1 cellular context compared by ENCODE assay signal in the genomic region with DNA sequence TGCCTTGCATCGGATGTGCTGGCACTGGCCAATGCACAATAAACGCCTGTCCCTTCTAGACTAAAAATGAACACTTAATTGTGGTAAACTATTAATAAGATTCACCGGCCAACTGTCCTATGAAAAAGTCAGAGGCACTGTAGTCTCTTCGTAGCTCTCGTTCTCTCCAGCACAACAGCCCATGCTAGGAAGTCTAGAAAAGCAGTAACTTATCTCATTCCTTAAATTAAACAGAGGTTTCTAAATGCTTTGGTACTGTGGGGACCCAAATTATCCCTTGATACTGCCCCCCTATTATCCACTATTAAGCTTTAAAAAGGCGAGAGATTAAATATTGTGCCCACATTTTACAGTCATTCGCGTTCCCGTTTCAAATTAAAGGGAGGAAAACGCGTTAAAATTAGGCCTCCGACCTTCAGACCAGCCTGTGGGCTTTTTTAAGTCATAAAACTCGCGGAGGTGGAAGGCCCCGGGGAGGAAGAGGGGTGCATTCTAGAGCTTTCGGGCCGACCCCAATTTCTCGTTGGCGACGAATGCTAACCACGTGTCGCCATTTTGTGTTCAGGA.
TF ChIP-seq lines count a peak whose summit lies in the region.

No MANE protein-coding gene starts in this region.

TF ChIP-seq in HepG2, 621 proteins besides CTCF, POLR2A, EP300 and RAD21 (continued from another document and continues in another):
- TF ChIP-seq, protein P1, sequence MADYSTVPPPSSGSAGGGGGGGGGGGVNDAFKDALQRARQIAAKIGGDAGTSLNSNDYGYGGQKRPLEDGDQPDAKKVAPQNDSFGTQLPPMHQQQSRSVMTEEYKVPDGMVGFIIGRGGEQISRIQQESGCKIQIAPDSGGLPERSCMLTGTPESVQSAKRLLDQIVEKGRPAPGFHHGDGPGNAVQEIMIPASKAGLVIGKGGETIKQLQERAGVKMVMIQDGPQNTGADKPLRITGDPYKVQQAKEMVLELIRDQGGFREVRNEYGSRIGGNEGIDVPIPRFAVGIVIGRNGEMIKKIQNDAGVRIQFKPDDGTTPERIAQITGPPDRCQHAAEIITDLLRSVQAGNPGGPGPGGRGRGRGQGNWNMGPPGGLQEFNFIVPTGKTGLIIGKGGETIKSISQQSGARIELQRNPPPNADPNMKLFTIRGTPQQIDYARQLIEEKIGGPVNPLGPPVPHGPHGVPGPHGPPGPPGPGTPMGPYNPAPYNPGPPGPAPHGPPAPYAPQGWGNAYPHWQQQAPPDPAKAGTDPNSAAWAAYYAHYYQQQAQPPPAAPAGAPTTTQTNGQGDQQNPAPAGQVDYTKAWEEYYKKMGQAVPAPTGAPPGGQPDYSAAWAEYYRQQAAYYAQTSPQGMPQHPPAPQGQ (CRISPR knock-in tag; IDR thresholded peaks at IDR 0.05; ENCODE audit: borderline replicate concordance): no peak
- TF ChIP-seq FOSL2 (CRISPR knock-in tag; IDR thresholded peaks at IDR 0.05): no peak
- TF ChIP-seq, protein P2, sequence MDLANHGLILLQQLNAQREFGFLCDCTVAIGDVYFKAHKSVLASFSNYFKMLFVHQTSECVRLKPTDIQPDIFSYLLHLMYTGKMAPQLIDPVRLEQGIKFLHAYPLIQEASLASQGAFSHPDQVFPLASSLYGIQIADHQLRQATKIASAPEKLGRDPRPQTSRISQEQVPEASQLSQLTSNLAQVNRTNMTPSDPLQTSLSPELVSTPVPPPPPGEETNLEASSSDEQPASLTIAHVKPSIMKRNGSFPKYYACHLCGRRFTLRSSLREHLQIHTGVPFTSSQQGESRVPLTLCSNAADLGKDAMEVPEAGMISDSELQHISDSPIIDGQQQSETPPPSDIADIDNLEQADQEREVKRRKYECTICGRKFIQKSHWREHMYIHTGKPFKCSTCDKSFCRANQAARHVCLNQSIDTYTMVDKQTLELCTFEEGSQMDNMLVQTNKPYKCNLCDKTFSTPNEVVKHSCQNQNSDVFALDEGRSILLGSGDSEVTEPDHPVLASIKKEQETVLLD (CRISPR knock-in tag; IDR thresholded peaks at IDR 0.05; ENCODE audit: low read depth): no peak
- no peak for TF ChIP-seq MAFG (CRISPR knock-in tag; IDR thresholded peaks at IDR 0.05)
- TF ChIP-seq, protein P3, sequence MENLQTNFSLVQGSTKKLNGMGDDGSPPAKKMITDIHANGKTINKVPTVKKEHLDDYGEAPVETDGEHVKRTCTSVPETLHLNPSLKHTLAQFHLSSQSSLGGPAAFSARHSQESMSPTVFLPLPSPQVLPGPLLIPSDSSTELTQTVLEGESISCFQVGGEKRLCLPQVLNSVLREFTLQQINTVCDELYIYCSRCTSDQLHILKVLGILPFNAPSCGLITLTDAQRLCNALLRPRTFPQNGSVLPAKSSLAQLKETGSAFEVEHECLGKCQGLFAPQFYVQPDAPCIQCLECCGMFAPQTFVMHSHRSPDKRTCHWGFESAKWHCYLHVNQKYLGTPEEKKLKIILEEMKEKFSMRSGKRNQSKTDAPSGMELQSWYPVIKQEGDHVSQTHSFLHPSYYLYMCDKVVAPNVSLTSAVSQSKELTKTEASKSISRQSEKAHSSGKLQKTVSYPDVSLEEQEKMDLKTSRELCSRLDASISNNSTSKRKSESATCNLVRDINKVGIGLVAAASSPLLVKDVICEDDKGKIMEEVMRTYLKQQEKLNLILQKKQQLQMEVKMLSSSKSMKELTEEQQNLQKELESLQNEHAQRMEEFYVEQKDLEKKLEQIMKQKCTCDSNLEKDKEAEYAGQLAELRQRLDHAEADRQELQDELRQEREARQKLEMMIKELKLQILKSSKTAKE (CRISPR knock-in tag; IDR thresholded peaks at IDR 0.05; ENCODE audit: borderline replicate concordance): no peak
- TF ChIP-seq, protein P4, sequence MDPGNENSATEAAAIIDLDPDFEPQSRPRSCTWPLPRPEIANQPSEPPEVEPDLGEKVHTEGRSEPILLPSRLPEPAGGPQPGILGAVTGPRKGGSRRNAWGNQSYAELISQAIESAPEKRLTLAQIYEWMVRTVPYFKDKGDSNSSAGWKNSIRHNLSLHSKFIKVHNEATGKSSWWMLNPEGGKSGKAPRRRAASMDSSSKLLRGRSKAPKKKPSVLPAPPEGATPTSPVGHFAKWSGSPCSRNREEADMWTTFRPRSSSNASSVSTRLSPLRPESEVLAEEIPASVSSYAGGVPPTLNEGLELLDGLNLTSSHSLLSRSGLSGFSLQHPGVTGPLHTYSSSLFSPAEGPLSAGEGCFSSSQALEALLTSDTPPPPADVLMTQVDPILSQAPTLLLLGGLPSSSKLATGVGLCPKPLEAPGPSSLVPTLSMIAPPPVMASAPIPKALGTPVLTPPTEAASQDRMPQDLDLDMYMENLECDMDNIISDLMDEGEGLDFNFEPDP (CRISPR knock-in tag; conservative IDR thresholded peaks at IDR 0.05): no peak
- no peak for TF ChIP-seq ZNF432 (CRISPR knock-in tag; IDR thresholded peaks at IDR 0.05; ENCODE audit: borderline replicate concordance)
- TF ChIP-seq ZNF780A (CRISPR knock-in tag; IDR thresholded peaks at IDR 0.05): no peak
- no peak for TF ChIP-seq FOXA3 (CRISPR knock-in tag; IDR thresholded peaks at IDR 0.05)
- TF ChIP-seq, protein P5, sequence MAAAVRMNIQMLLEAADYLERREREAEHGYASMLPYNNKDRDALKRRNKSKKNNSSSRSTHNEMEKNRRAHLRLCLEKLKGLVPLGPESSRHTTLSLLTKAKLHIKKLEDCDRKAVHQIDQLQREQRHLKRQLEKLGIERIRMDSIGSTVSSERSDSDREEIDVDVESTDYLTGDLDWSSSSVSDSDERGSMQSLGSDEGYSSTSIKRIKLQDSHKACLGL (CRISPR knock-in tag; IDR thresholded peaks at IDR 0.05): no peak
- TF ChIP-seq JUNB (CRISPR knock-in tag; IDR thresholded peaks at IDR 0.05; ENCODE audit: borderline replicate concordance): no peak
- TF ChIP-seq ZFP82 (CRISPR knock-in tag; IDR thresholded peaks at IDR 0.05; ENCODE audit: borderline replicate concordance): 0 out of 2 replicates have a peak, but pooled peaks have one; percentile 35
- peak; percentile 30; the same call in 1 of the 2 replicates for TF ChIP-seq KLF12 (CRISPR knock-in tag; IDR thresholded peaks at IDR 0.05; ENCODE audit: borderline replicate concordance)
- TF ChIP-seq FOXJ3 (CRISPR knock-in tag; IDR thresholded peaks at IDR 0.05; ENCODE audit: borderline replicate concordance): no peak
- TF ChIP-seq, protein P6, sequence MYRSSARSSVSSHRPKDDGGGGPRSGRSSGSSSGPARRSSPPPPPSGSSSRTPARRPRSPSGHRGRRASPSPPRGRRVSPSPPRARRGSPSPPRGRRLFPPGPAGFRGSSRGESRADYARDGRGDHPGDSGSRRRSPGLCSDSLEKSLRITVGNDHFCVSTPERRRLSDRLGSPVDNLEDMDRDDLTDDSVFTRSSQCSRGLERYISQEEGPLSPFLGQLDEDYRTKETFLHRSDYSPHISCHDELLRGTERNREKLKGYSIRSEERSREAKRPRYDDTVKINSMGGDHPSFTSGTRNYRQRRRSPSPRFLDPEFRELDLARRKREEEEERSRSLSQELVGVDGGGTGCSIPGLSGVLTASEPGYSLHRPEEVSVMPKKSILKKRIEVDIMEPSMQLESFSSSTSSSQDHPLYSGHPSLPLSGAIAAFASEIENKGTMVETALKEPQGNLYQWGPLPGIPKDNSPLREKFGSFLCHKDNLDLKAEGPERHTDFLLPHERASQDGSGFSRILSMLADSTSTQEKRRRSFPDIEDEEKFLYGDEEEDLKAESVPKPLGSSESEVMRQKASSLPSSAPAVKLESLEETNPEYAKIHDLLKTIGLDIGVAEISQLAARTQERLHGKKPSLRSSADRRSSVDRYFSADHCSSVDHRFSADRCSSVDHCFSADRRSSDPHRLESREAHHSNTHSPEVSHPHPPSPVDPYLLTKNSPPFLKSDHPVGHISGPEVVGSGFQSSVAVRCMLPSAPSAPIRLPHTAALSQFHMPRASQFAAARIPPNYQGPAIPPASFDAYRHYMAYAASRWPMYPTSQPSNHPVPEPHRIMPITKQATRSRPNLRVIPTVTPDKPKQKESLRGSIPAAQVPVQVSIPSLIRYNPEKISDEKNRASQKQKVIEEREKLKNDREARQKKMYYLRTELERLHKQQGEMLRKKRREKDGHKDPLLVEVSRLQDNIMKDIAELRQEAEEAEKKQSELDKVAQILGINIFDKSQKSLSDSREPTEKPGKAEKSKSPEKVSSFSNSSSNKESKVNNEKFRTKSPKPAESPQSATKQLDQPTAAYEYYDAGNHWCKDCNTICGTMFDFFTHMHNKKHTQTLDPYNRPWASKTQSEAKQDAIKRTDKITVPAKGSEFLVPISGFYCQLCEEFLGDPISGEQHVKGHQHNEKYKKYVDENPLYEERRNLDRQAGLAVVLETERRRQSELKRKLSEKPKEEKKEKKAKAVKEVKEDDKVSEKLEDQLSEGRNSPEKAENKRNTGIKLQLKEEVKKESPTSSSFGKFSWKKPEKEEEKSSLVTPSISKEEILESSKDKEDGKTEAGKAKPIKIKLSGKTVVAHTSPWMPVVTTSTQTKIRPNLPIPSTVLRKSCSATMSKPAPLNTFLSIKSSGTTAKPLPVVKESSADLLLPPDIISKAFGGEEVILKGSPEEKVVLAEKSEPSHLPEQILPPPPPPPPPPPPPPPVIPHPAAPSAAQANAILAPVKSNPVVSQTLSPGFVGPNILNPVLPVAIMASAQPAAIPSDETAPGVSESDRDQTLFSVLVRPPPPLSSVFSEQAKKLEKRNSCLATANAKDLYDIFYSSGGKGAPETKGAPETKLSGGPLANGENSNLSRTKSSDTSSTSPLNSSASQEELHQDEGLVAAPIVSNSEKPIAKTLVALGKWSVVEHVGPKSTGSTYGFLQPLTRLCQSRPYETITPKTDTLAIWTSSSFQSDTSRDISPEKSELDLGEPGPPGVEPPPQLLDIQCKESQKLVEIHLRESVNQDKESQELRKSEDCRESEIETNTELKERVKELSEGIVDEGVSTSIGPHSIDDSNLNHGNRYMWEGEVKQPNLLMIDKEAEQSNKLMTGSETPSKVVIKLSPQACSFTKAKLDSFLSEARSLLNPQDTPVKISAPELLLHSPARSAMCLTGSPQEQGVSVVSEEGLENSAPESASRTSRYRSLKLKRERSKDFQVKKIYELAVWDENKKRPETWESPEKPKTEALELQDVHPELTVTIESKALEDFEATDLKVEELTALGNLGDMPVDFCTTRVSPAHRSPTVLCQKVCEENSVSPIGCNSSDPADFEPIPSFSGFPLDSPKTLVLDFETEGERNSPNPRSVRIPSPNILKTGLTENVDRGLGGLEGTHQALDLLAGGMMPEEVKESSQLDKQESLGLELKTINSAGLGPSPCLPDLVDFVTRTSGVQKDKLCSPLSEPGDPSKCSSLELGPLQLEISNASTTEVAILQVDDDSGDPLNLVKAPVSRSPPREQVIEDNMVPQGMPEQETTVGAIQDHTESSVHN (CRISPR knock-in tag; IDR thresholded peaks at IDR 0.05): no peak
- TF ChIP-seq KDM6A (CRISPR knock-in tag; IDR thresholded peaks at IDR 0.05; ENCODE audit: low read depth): no peak
- TF ChIP-seq IKZF1 (IDR thresholded peaks at IDR 0.05): no peak
- TF ChIP-seq, protein P7, sequence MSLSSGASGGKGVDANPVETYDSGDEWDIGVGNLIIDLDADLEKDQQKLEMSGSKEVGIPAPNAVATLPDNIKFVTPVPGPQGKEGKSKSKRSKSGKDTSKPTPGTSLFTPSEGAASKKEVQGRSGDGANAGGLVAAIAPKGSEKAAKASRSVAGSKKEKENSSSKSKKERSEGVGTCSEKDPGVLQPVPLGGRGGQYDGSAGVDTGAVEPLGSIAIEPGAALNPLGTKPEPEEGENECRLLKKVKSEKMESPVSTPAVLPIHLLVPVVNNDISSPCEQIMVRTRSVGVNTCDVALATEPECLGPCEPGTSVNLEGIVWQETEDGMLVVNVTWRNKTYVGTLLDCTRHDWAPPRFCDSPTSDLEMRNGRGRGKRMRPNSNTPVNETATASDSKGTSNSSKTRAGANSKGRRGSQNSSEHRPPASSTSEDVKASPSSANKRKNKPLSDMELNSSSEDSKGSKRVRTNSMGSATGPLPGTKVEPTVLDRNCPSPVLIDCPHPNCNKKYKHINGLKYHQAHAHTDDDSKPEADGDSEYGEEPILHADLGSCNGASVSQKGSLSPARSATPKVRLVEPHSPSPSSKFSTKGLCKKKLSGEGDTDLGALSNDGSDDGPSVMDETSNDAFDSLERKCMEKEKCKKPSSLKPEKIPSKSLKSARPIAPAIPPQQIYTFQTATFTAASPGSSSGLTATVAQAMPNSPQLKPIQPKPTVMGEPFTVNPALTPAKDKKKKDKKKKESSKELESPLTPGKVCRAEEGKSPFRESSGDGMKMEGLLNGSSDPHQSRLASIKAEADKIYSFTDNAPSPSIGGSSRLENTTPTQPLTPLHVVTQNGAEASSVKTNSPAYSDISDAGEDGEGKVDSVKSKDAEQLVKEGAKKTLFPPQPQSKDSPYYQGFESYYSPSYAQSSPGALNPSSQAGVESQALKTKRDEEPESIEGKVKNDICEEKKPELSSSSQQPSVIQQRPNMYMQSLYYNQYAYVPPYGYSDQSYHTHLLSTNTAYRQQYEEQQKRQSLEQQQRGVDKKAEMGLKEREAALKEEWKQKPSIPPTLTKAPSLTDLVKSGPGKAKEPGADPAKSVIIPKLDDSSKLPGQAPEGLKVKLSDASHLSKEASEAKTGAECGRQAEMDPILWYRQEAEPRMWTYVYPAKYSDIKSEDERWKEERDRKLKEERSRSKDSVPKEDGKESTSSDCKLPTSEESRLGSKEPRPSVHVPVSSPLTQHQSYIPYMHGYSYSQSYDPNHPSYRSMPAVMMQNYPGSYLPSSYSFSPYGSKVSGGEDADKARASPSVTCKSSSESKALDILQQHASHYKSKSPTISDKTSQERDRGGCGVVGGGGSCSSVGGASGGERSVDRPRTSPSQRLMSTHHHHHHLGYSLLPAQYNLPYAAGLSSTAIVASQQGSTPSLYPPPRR (CRISPR knock-in tag; IDR thresholded peaks at IDR 0.05; ENCODE audit: borderline replicate concordance): no peak
- TF ChIP-seq, protein P8, sequence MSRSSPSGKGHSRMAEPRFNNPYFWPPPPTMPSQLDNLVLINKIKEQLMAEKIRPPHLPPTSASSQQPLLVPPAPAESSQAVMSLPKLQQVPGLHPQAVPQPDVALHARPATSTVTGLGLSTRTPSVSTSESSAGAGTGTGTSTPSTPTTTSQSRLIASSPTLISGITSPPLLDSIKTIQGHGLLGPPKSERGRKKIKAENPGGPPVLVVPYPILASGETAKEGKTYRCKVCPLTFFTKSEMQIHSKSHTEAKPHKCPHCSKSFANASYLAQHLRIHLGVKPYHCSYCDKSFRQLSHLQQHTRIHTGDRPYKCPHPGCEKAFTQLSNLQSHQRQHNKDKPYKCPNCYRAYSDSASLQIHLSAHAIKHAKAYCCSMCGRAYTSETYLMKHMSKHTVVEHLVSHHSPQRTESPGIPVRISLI (CRISPR knock-in tag; IDR thresholded peaks at IDR 0.05; ENCODE audit: borderline replicate concordance): no peak
- no peak; the same call in 1 of the 2 replicates for TF ChIP-seq ZNF761 (CRISPR knock-in tag; conservative IDR thresholded peaks at IDR 0.05)
- TF ChIP-seq ZNF850 (CRISPR knock-in tag; conservative IDR thresholded peaks at IDR 0.05): no peak
- TF ChIP-seq ZNF776 (CRISPR knock-in tag; IDR thresholded peaks at IDR 0.05): 0 out of 2 replicates have a peak, but pooled peaks have one; percentile 11
- TF ChIP-seq, protein P9, sequence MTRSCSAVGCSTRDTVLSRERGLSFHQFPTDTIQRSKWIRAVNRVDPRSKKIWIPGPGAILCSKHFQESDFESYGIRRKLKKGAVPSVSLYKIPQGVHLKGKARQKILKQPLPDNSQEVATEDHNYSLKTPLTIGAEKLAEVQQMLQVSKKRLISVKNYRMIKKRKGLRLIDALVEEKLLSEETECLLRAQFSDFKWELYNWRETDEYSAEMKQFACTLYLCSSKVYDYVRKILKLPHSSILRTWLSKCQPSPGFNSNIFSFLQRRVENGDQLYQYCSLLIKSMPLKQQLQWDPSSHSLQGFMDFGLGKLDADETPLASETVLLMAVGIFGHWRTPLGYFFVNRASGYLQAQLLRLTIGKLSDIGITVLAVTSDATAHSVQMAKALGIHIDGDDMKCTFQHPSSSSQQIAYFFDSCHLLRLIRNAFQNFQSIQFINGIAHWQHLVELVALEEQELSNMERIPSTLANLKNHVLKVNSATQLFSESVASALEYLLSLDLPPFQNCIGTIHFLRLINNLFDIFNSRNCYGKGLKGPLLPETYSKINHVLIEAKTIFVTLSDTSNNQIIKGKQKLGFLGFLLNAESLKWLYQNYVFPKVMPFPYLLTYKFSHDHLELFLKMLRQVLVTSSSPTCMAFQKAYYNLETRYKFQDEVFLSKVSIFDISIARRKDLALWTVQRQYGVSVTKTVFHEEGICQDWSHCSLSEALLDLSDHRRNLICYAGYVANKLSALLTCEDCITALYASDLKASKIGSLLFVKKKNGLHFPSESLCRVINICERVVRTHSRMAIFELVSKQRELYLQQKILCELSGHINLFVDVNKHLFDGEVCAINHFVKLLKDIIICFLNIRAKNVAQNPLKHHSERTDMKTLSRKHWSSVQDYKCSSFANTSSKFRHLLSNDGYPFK (CRISPR knock-in tag; IDR thresholded peaks at IDR 0.05; ENCODE audit: borderline replicate concordance): no peak
